ENCODE assay signal across 14 cellular contexts in genomic region chr15:66872394-66872793, GRCh38.
DNase-seq lines count a peak whose midpoint lies in the region; ATAC-seq and TF ChIP-seq lines count a peak whose summit lies in the region.
"Had no signal": no experiment of that assay in that cellular context is flagged by ENCODE, and none has a peak within 500 bp of the region (broad histone marks: within the 10 kb centered on the region; RNA-seq: fewer than 3 reads in every experiment).

No MANE protein-coding gene starts in this region.

- no peaks in the 10 kb centered on the region for H3K9me3 ChIP-seq in Karpas-422 (ENCODE audit: low read length)

- H3K36me3 ChIP-seq in Karpas-422 (ENCODE audit: insufficient read depth, low read length), result no peaks in the 10 kb centered on the region

- H4K20me1 ChIP-seq in Karpas-422 (ENCODE audit: insufficient read depth, low read depth, low read length), result no peaks in the 10 kb centered on the region

- H3K4me3 ChIP-seq in Karpas-422 (ENCODE audit: low read length), result no peak overlapping the region
- H3K4me3 ChIP-seq in astrocyte of the spinal cord (ENCODE audit: low read depth, low read length), result no peak overlapping the region

- H3K4me1 ChIP-seq in Karpas-422 (ENCODE audit: low read length), result peaks cover 48% of the 10 kb centered on the region

- peak overlapping the region; percentile 37 for H3K4me2 ChIP-seq in Karpas-422 (ENCODE audit: low read depth, low read length, poor library complexity, severe bottlenecking)

- H3K9me2 ChIP-seq in Karpas-422 (replicated peaks; ENCODE audit: insufficient read depth, low read length), result no peaks in the 10 kb centered on the region

- in situ Hi-C loops in astrocyte of the spinal cord (cut with HindIII; ENCODE audit: low sequenced_read_pairs), result no loop called here

- DNase-seq in Karpas-422, result peak; percentile 54
- DNase-seq in OCI-M1 (lab: John Stamatoyannopoulos, UW), result peak; percentile 28
- peak; percentile 9 for DNase-seq in astrocyte of the spinal cord (ENCODE audit: low read depth, low spot score)
- peak; percentile 41 for DNase-seq in renal cortical epithelial cell (ENCODE audit: low read depth)
- DNase-seq in posterior vena cava (ENCODE audit: low spot score), result no peak
- DNase-seq in HK-2 (ENCODE audit: unreplicated experiment), result no peak
- DNase-seq in C1 segment of cervical spinal cord (lab: John Stamatoyannopoulos, UW), result no peak
- DNase-seq: CD8-positive, alpha-beta memory T cell; DND-41; NCI-H1092 treated with DMSO at 0.1 percent for 48 hours; NCI-H1694 treated with DMSO at 0.1 percent for 48 hours; NCI-H446; RPMI8226 had no signal

- H3K27me3 ChIP-seq in Karpas-422 (ENCODE audit: low read length), result no peaks in the 10 kb centered on the region

- no peak for TF ChIP-seq CTCF in astrocyte of the spinal cord (IDR thresholded peaks at IDR 0.05; ENCODE audit: low read depth, low read length)

- no peak overlapping the region for H3K27ac ChIP-seq in Karpas-422 (ENCODE audit: low read length)

- H3K79me2 ChIP-seq in Karpas-422 (ENCODE audit: low read length), result no peaks in the 10 kb centered on the region

- H3K9ac ChIP-seq in Karpas-422 (ENCODE audit: low read length), result no peak overlapping the region

- intact Hi-C loops in posterior vena cava (cut with DNase I), result no loop called here

- no peak for ATAC-seq in HG02870 (IDR thresholded peaks at IDR 0.05; ENCODE audit: unreplicated experiment)

- no peak overlapping the region for H2AFZ ChIP-seq in Karpas-422 (ENCODE audit: low read length)

Comparison
In these comparisons a context has a peak if more than half of its experiments do, and no peak if none do; other contexts are left out.
1. DNase-seq: peak in Karpas-422 (single experiment), OCI-M1 (single experiment), astrocyte of the spinal cord (single experiment) and renal cortical epithelial cell (single experiment); none in posterior vena cava (single experiment), HK-2 (single experiment) and C1 segment of cervical spinal cord (0 of 14).